Comparison of ENCODE assay signal across 8 cellular contexts in genomic region chr6:3230275-3231212, GRCh38. TPM values are rescaled to one million over a fixed set of nuclear protein-coding genes. Genes with fewer than 3 reads are reported as not detected.
A peak's percentile ranks its signal among the peaks of the same experiment; 100 is the strongest.
DNase-seq lines count a peak whose midpoint lies in the region; ATAC-seq and TF ChIP-seq lines count a peak whose summit lies in the region.

No MANE protein-coding gene starts in this region.

- H3K27me3 ChIP-seq in iPS-20b (ENCODE audit: insufficient read depth, low read length) = peaks cover 38% of the 10 kb centered on the region

- no peak for TF ChIP-seq CTCF in CD14-positive monocyte (IDR thresholded peaks at IDR 0.05)
- no peak for TF ChIP-seq CTCF in GM20000 (IDR thresholded peaks at IDR 0.05; ENCODE audit: extremely low read depth, missing control alignments)

- peak overlapping the region; percentile 92; the same call in 1 of the 2 replicates for H3K9ac ChIP-seq in iPS-20b (ENCODE audit: low read depth, low read length)

- H3K9me3 Mint-ChIP-seq in CD14-positive monocyte = peaks cover 0 to 28% (median 13%) of the 10 kb centered on the region in 7 donors

- no peak for DNase-seq in CD14-positive monocyte (ENCODE audit: low spot score)
- DNase-seq in NCI-H146 (lab: John Stamatoyannopoulos, UW) = peak; percentile 90
- peak; percentile 19 for DNase-seq in amniotic stem cell (lab: John Stamatoyannopoulos, UW)
- no peak for DNase-seq in GM20000 (ENCODE audit: low spot score)

- peak overlapping the region; percentile 94 for H3K4me3 ChIP-seq in iPS-20b (ENCODE audit: low read length)
- H3K4me3 ChIP-seq in skin epidermis = peak overlapping the region; percentile 27 to 43 (median 31)

- H3K27ac ChIP-seq in iPS-20b (ENCODE audit: low read length) (no peak overlapping the region), skin epidermis (peak overlapping the region in 6 of 21 experiments; percentile 42 to 74 (median 70))

- H3K4me3 Mint-ChIP-seq in CD14-positive monocyte = peak overlapping the region; percentile 12 to 89

- intact Hi-C loops in CD14-positive monocyte (cut with micrococcal nuclease) = no loop called here

- peaks cover 36% of the 10 kb centered on the region for H3K4me1 Mint-ChIP-seq in CD14-positive monocyte

- no peaks in the 10 kb centered on the region for H3K9me3 ChIP-seq in iPS-20b (ENCODE audit: insufficient read depth, low read depth, low read length)

- H3K36me3 ChIP-seq in iPS-20b (ENCODE audit: insufficient read depth, low read depth, low read length) = peaks cover 8% of the 10 kb centered on the region

- H3K4me1 ChIP-seq in iPS-20b (ENCODE audit: insufficient read depth, low read length) = peaks cover 13% of the 10 kb centered on the region

- peaks cover 94 to 99% (median 95%) of the 10 kb centered on the region in 3 donors for H3K27me3 Mint-ChIP-seq in CD14-positive monocyte (ENCODE audit: low read depth in 3 of 3)

- H3K36me3 Mint-ChIP-seq in CD14-positive monocyte = peaks cover 2 to 8% of the 10 kb centered on the region in 2 donors

- no peak overlapping the region for H3K27ac Mint-ChIP-seq in CD14-positive monocyte

- ATAC-seq in HG03460 (IDR thresholded peaks at IDR 0.05; ENCODE audit: unreplicated experiment) (no peak), HG02623 (IDR thresholded peaks at IDR 0.05; ENCODE audit: unreplicated experiment) (no peak)

RNA-seq across cellular contexts. Expression of gene TUBB2B, which starts 3.1 kb away (rescaled TPM):
- polyA plus RNA-seq in CD14-positive monocyte = under 1 TPM in 1 of 2 donors, not detected in 1; 0.15 TPM

RNA-seq across cellular contexts. Expression of gene PSMG4, which starts 28.2 kb away (rescaled TPM):
- polyA plus RNA-seq in CD14-positive monocyte = 10 to 100 TPM; 27.9 to 31.1 TPM

Comparison
In these comparisons a context has a peak if more than half of its experiments do, and no peak if none do; other contexts are left out.
1. DNase-seq: peak in NCI-H146 (single experiment) and amniotic stem cell (single experiment); none in CD14-positive monocyte (single experiment) and GM20000 (single experiment).